10 cellular contexts compared by ENCODE assay signal in the genomic region with DNA sequence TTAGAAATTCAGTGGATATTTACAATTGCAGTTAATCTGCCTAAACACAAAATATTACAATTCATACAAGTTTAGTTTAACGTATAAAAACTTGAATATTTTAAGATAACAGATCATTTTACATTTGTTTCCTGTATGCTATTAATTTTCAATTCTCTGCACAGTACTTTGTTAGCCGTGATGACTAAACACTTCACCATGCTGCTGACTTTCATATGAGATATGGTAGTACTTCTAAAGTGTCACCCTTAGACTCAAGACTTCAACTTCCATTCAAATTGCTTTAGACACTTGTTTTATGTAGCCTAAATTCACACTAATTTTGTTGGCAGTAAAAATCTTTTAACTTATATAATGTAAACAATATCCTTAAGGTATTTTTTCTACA.
DNase-seq lines count a peak whose midpoint lies in the region; ATAC-seq, FAIRE-seq and TF ChIP-seq lines count a peak whose summit lies in the region.
"Had no signal": no experiment of that assay in that cellular context is flagged by ENCODE, and none has a peak within 500 bp of the region (broad histone marks: within the 10 kb centered on the region; RNA-seq: fewer than 3 reads in every experiment).

No MANE protein-coding gene starts in this region.

- peak overlapping the region; percentile 56 for H3K9ac ChIP-seq in MM.1S (ENCODE audit: low read length)

- no peaks in the 10 kb centered on the region for H3K27me3 Mint-ChIP-seq in activated CD8-positive, alpha-beta T cell treated with anti-CD3 and anti-CD28 coated beads for 36 hours
- H3K27me3 Mint-ChIP-seq in activated CD8-positive, alpha-beta T cell treated with anti-CD3 and anti-CD28 coated beads, Interleukin-2, amount 10 ng/mL, durations not matched to agents 7 days and 5 days (ENCODE audit: low read depth): no peaks in the 10 kb centered on the region
- H3K27me3 Mint-ChIP-seq in progenitor cell of endocrine pancreas: no peaks in the 10 kb centered on the region

- POLR2A ChIA-PET in activated CD8-positive, alpha-beta T cell treated with anti-CD3 and anti-CD28 coated beads for 36 hours (lab: Charles Lee): interaction anchor here (0.6 kb wide), 1 partner anchor 736 kb away, joined by 3 read pairs; no protein-coding TSS in a partner anchor
- POLR2A ChIA-PET in activated CD8-positive, alpha-beta T cell treated with anti-CD3 and anti-CD28 coated beads, Interleukin-2, amount 10 ng/mL, durations not matched to agents 7 days and 5 days (lab: Charles Lee): interaction anchor here (0.6 kb wide), 1 partner anchor 887 kb away, joined by 3 read pairs; no protein-coding TSS in a partner anchor

- H3K36me3 ChIP-seq in MM.1S (replicated peaks; ENCODE audit: insufficient read depth, low read length): no peaks in the 10 kb centered on the region

- no peaks in the 10 kb centered on the region for H3F3A ChIP-seq in MM.1S (ENCODE audit: insufficient read depth, low read length)

- peaks cover 5% of the 10 kb centered on the region; the same call in 1 of the 2 replicates for H3K4me1 ChIP-seq in MM.1S (ENCODE audit: low read length)

- ATAC-seq in activated CD8-positive, alpha-beta T cell treated with anti-CD3 and anti-CD28 coated beads for 36 hours: peak; percentile 47
- ATAC-seq in activated CD8-positive, alpha-beta T cell treated with anti-CD3 and anti-CD28 coated beads, Interleukin-2, amount 10 ng/mL, durations not matched to agents 7 days and 5 days: no peak
- ATAC-seq: HCT116 had no signal

- H3K4me3 ChIP-seq in MM.1S (ENCODE audit: low read length): peak overlapping the region; percentile 54

- no peaks in the 10 kb centered on the region for H4K20me1 ChIP-seq in MM.1S (ENCODE audit: insufficient read depth, low read length)

- FAIRE-seq in urothelium cell line (lab: Jason Lieb, UNC): no peak

- no peak overlapping the region for H3K4me3 Mint-ChIP-seq in activated CD8-positive, alpha-beta T cell treated with anti-CD3 and anti-CD28 coated beads for 36 hours
- H3K4me3 Mint-ChIP-seq in activated CD8-positive, alpha-beta T cell treated with anti-CD3 and anti-CD28 coated beads, Interleukin-2, amount 10 ng/mL, durations not matched to agents 7 days and 5 days: no peak overlapping the region
- no peak overlapping the region for H3K4me3 Mint-ChIP-seq in progenitor cell of endocrine pancreas (ENCODE audit: low read depth)
- H3K4me3 Mint-ChIP-seq: mesothelial cell of epicardium had no signal

- no peak for DNase-seq in activated CD8-positive, alpha-beta T cell treated with anti-CD3 and anti-CD28 coated beads for 36 hours
- no peak for DNase-seq in activated CD8-positive, alpha-beta T cell treated with anti-CD3 and anti-CD28 coated beads, Interleukin-2, amount 10 ng/mL, durations not matched to agents 7 days and 5 days
- DNase-seq in MM.1S: peak; percentile 62
- DNase-seq in epidermal melanocyte (ENCODE audit: insufficient read length, low spot score): peak; percentile 16
- peak; percentile 42 for DNase-seq in urothelium cell line (ENCODE audit: low spot score)
- DNase-seq in activated CD4-positive, alpha-beta T cell treated with anti-CD3 and anti-CD28 coated beads for 4 hours: no peak
- DNase-seq in NCI-H2081 treated with DMSO at 0.1 percent for 48 hours (lab: John Stamatoyannopoulos, UW): no peak
- DNase-seq in progenitor cell of endocrine pancreas (ENCODE audit: low spot score, unreplicated experiment): no peak

- H3K79me2 ChIP-seq in MM.1S (ENCODE audit: low read length): no peaks in the 10 kb centered on the region

- H3K9me3 Mint-ChIP-seq in activated CD8-positive, alpha-beta T cell treated with anti-CD3 and anti-CD28 coated beads for 36 hours: no peaks in the 10 kb centered on the region
- H3K9me3 Mint-ChIP-seq in activated CD8-positive, alpha-beta T cell treated with anti-CD3 and anti-CD28 coated beads, Interleukin-2, amount 10 ng/mL, durations not matched to agents 7 days and 5 days (ENCODE audit: insufficient read depth): peaks cover 9% of the 10 kb centered on the region
- peaks cover 8% of the 10 kb centered on the region for H3K9me3 Mint-ChIP-seq in progenitor cell of endocrine pancreas (ENCODE audit: low read depth)

- peaks cover 2% of the 10 kb centered on the region for H3K4me1 Mint-ChIP-seq in activated CD8-positive, alpha-beta T cell treated with anti-CD3 and anti-CD28 coated beads for 36 hours (ENCODE audit: low read depth)
- no peaks in the 10 kb centered on the region for H3K4me1 Mint-ChIP-seq in activated CD8-positive, alpha-beta T cell treated with anti-CD3 and anti-CD28 coated beads, Interleukin-2, amount 10 ng/mL, durations not matched to agents 7 days and 5 days (ENCODE audit: low read depth)
- H3K4me1 Mint-ChIP-seq in progenitor cell of endocrine pancreas (ENCODE audit: low read depth): no peaks in the 10 kb centered on the region
- H3K4me1 Mint-ChIP-seq: mesothelial cell of epicardium had no signal

- H3K36me3 Mint-ChIP-seq in activated CD8-positive, alpha-beta T cell treated with anti-CD3 and anti-CD28 coated beads for 36 hours (ENCODE audit: low read depth): no peaks in the 10 kb centered on the region
- H3K36me3 Mint-ChIP-seq in activated CD8-positive, alpha-beta T cell treated with anti-CD3 and anti-CD28 coated beads, Interleukin-2, amount 10 ng/mL, durations not matched to agents 7 days and 5 days (ENCODE audit: low read depth): no peaks in the 10 kb centered on the region
- no peaks in the 10 kb centered on the region for H3K36me3 Mint-ChIP-seq in progenitor cell of endocrine pancreas (ENCODE audit: insufficient read depth)
- H3K36me3 Mint-ChIP-seq: mesothelial cell of epicardium had no signal

- CTCF ChIA-PET in activated CD8-positive, alpha-beta T cell treated with anti-CD3 and anti-CD28 coated beads for 36 hours (lab: Charles Lee): interaction anchor here (0.6 kb wide), 1 partner anchor 95 kb away, joined by 4 read pairs; no protein-coding TSS in a partner anchor
- CTCF ChIA-PET in activated CD8-positive, alpha-beta T cell treated with anti-CD3 and anti-CD28 coated beads, Interleukin-2, amount 10 ng/mL, durations not matched to agents 7 days and 5 days (lab: Charles Lee): no interaction called here

- no peaks in the 10 kb centered on the region for H3K9me3 ChIP-seq in MM.1S (replicated peaks; ENCODE audit: insufficient read depth, low read length)

- H3K27me3 ChIP-seq in MM.1S (replicated peaks; ENCODE audit: insufficient read depth, low read length): no peaks in the 10 kb centered on the region

- peak overlapping the region; percentile 72 for H3K27ac ChIP-seq in MM.1S (ENCODE audit: low read length)

- H3K9me2 ChIP-seq in MM.1S (replicated peaks; ENCODE audit: insufficient read depth, low read length): no peaks in the 10 kb centered on the region

- intact Hi-C loops in activated CD8-positive, alpha-beta T cell treated with anti-CD3 and anti-CD28 coated beads for 36 hours (cut with micrococcal nuclease): no loop called here

- TF ChIP-seq CTCF in activated CD8-positive, alpha-beta T cell treated with anti-CD3 and anti-CD28 coated beads for 36 hours (IDR thresholded peaks at IDR 0.05): no peak
- TF ChIP-seq CTCF in MM.1S (IDR thresholded peaks at IDR 0.05; ENCODE audit: low read length): no peak
- TF ChIP-seq CTCF in progenitor cell of endocrine pancreas (IDR thresholded peaks at IDR 0.05; ENCODE audit: unreplicated experiment): no peak

- peak overlapping the region; percentile 53 for H3K4me2 ChIP-seq in MM.1S (ENCODE audit: low read depth, low read length)

- peak overlapping the region; percentile 68 for H2AFZ ChIP-seq in MM.1S (ENCODE audit: low read length)

- H3K27ac Mint-ChIP-seq in activated CD8-positive, alpha-beta T cell treated with anti-CD3 and anti-CD28 coated beads for 36 hours: no peak overlapping the region
- H3K27ac Mint-ChIP-seq in activated CD8-positive, alpha-beta T cell treated with anti-CD3 and anti-CD28 coated beads, Interleukin-2, amount 10 ng/mL, durations not matched to agents 7 days and 5 days: no peak overlapping the region
- no peak overlapping the region for H3K27ac Mint-ChIP-seq in progenitor cell of endocrine pancreas
- H3K27ac Mint-ChIP-seq: mesothelial cell of epicardium had no signal

Comparison
In these comparisons a context has a peak if more than half of its experiments do, and no peak if none do; other contexts are left out.
1. DNase-seq: peak in MM.1S (single experiment), epidermal melanocyte (single experiment) and urothelium cell line (single experiment); none in activated CD8-positive, alpha-beta T cell treated with anti-CD3 and anti-CD28 coated beads for 36 hours (single experiment), activated CD8-positive, alpha-beta T cell treated with anti-CD3 and anti-CD28 coated beads, Interleukin-2, amount 10 ng/mL, durations not matched to agents 7 days and 5 days (single experiment), activated CD4-positive, alpha-beta T cell treated with anti-CD3 and anti-CD28 coated beads for 4 hours (0 of 2), NCI-H2081 treated with DMSO at 0.1 percent for 48 hours (single experiment) and progenitor cell of endocrine pancreas (single experiment).